8 cellular contexts compared by ENCODE assay signal in the genomic region with DNA sequence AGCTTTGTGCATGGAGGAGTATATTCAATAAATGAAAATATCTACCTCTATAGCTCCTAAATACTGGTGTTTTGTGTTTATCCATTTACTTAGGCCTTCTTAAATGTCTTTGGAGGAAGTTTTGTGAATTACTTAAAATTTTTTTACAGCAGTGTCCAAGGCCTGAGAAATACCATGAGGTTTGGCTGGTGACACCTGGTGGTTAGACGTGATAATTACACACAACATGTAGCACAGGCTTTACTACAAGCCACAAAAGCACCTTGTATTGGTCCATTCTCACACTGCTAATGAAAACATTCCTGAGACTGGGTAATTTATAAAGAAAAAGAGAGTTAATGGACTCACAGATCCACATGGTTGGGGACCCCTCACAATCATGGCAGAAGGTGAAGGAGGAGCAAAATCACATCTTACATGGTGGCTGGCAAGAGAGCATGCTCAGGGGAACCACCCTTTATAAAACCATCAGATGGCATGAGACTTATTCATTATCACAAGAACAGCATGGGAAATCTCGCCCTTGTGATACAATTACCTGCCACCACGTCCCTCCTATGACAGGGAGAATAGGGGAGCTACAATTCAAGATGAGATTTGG. TPM values are rescaled to one million over a fixed set of nuclear protein-coding genes. Genes with fewer than 3 reads are reported as not detected.
DNase-seq lines count a peak whose midpoint lies in the region; ATAC-seq and TF ChIP-seq lines count a peak whose summit lies in the region.

No MANE protein-coding gene starts in this region.

- TF ChIP-seq CTCF in DND-41 (IDR thresholded peaks at IDR 0.05; ENCODE audit: borderline replicate concordance, extremely low read depth, low read length, poor library complexity, severe bottlenecking), result peak; percentile 74
- TF ChIP-seq CTCF in psoas muscle (IDR thresholded peaks at IDR 0.05), result peak; percentile 85

- H3K9me3 ChIP-seq in DND-41 (ENCODE audit: insufficient read depth, low read length, severe bottlenecking), result no peaks in the 10 kb centered on the region
- H3K9me3 ChIP-seq in psoas muscle, result no peaks in the 10 kb centered on the region
- H3K9me3 ChIP-seq in MG63, result no peaks in the 10 kb centered on the region

- H3K27ac ChIP-seq in DND-41 (ENCODE audit: low read length) (no peak overlapping the region), psoas muscle (no peak overlapping the region)

- peak; percentile 54 for DNase-seq in DND-41
- DNase-seq in NCI-H82 (lab: John Stamatoyannopoulos, UW), result peak; percentile 79
- peak; percentile 15 for DNase-seq in activated naive CD4-positive, alpha-beta T cell treated with Interleukin-2 at 50 U/mL for 16 hours
- DNase-seq in glomerular visceral epithelial cell (ENCODE audit: extremely low spot score), result peak; percentile 65
- DNase-seq in psoas muscle, result no peak
- DNase-seq in MG63, result no peak

- no peak overlapping the region for H3K9ac ChIP-seq in DND-41 (ENCODE audit: low read depth, low read length)

- intact Hi-C loops in psoas muscle (cut with DNase I), result loop anchor here (2.0 to 10.0 kb wide), 7 partner anchors 68 to 373 kb away; no protein-coding TSS in a partner anchor

- no peak overlapping the region for H3K4me2 ChIP-seq in DND-41 (ENCODE audit: insufficient read depth, low read length)

- peak; percentile 93 for ATAC-seq in DND-41 (ENCODE audit: insufficient read depth, low read depth)
- peak; percentile 95 for ATAC-seq in GM19438 (IDR thresholded peaks at IDR 0.05; ENCODE audit: low read depth, unreplicated experiment)
- ATAC-seq in HG03439 (IDR thresholded peaks at IDR 0.05; ENCODE audit: unreplicated experiment), result peak; percentile 90
- peak; percentile 80 to 93 (median 86) for ATAC-seq in psoas muscle

- H3K4me3 ChIP-seq in DND-41 (ENCODE audit: low read depth in 1 of 2, low read length in 2 of 2) (no peak overlapping the region), psoas muscle (no peak overlapping the region), MG63 (no peak overlapping the region)

- no peaks in the 10 kb centered on the region for H3K36me3 ChIP-seq in DND-41 (ENCODE audit: insufficient read depth, low read length)
- H3K36me3 ChIP-seq in psoas muscle (ENCODE audit: insufficient read depth in 1 of 2, low read depth in 1 of 2), result no peaks in the 10 kb centered on the region
- no peaks in the 10 kb centered on the region for H3K36me3 ChIP-seq in MG63

- H2AFZ ChIP-seq in DND-41 (ENCODE audit: low read depth, low read length), result no peak overlapping the region

- H4K20me1 ChIP-seq in DND-41 (ENCODE audit: insufficient read depth, low read length), result no peaks in the 10 kb centered on the region

- no peaks in the 10 kb centered on the region for H3K79me2 ChIP-seq in DND-41 (ENCODE audit: insufficient read depth, low read length)

- 4 to 14% (median 10%) methylated on average over 3 of the region's 3 CpGs for WGBS in psoas muscle, 3 donors

- no peaks in the 10 kb centered on the region for H3K4me1 ChIP-seq in DND-41 (ENCODE audit: insufficient read depth, low read length)
- no peaks in the 10 kb centered on the region for H3K4me1 ChIP-seq in psoas muscle

- H3K27me3 ChIP-seq in DND-41 (ENCODE audit: insufficient read depth, low read length, poor library complexity), result peaks cover 6% of the 10 kb centered on the region
- no peaks in the 10 kb centered on the region for H3K27me3 ChIP-seq in psoas muscle (ENCODE audit: insufficient read depth in 3 of 3, low read length in 2 of 3)
- H3K27me3 ChIP-seq in MG63, result no peaks in the 10 kb centered on the region

RNA-seq across cellular contexts. Expression of gene HYAL4, which starts 20.6 kb away (rescaled TPM):
- 1 to 10 TPM in 3 of 4 donors, under 1 TPM in 1; 0.19 to 3.2 (median 2.4) TPM for total RNA-seq in psoas muscle
- 1 to 10 TPM in 1 of 3 donors, under 1 TPM in 1, not detected in 1; 0.13 to 1.7 TPM for polyA plus RNA-seq in psoas muscle
- total RNA-seq in MG63 (2014; rRNA removed; shearing (Covaris generic); ENCODE audit: low replicate concordance), result not detected in 2 replicates

RNA-seq across cellular contexts. Expression of gene SPAM1, which starts 59.4 kb away (rescaled TPM):
- under 1 TPM in 1 of 4 donors, not detected in 3; 0.79 TPM for total RNA-seq in psoas muscle
- polyA plus RNA-seq in psoas muscle, result not detected
- not detected in 2 replicates for total RNA-seq in MG63 (2014; rRNA removed; shearing (Covaris generic); ENCODE audit: low replicate concordance)

Comparison
In these comparisons a context has a peak if more than half of its experiments do, and no peak if none do; other contexts are left out.
1. DNase-seq: peak in DND-41 (single experiment), NCI-H82 (single experiment), activated naive CD4-positive, alpha-beta T cell treated with Interleukin-2 at 50 U/mL for 16 hours (single experiment) and glomerular visceral epithelial cell (single experiment); none in psoas muscle (0 of 2) and MG63 (single experiment).
2. Peak in every context shown above with its lines, with median percentiles within 50 percentile points of each other: ATAC-seq.